Comparison of ENCODE assay signal across 1 cellular context in the genomic region with DNA sequence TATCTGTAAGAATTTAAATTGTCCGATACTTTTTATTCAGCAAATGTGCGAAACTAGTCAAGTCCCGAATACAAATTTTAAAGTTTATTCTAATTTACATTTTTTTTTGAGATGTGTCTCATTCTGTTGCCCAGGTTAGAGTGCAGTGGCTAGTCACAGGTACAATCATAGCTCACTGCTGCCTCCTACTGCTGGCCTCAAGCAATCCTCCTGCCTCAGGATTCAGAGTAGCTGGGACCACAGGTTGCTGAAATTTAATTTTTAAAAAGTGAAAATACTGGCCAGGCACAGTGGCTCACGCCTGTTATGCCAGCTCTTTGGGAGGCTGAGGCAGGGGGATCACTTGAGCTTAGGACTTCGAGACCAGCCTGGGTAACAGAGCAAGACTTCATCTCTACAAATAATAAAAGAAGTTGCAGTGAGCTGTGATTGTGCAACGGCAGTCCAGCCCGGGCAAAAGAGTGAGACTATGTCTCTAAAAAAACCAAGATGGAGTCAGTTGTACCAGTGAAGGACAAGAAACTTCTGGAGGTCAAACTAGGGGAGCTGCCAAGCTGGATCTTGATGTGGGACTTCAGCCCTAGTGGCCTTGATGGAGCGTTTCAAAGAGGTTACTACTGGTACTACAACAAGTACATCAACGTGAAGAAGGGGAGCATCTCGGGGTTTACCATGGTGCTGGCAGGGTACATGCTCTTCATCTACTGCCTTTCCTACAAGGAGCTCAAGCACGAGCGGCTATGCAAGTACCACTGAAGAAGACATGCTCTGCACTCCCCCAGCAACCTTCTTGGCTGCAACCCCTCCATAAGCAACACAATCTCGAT.
TF ChIP-seq lines count a peak whose summit lies in the region.

No MANE protein-coding gene starts in this region.

TF ChIP-seq in liver, 16 proteins besides CTCF, POLR2A, EP300 and RAD21 (continued from another document):
- no peak for TF ChIP-seq EGR1 (IDR thresholded peaks at IDR 0.05; ENCODE audit: low read depth in 2 of 2)
- no peak for TF ChIP-seq RXRA (IDR thresholded peaks at IDR 0.05)
- no peak for TF ChIP-seq HNF4A (conservative IDR thresholded peaks at IDR 0.05)
- TF ChIP-seq, protein P1, sequence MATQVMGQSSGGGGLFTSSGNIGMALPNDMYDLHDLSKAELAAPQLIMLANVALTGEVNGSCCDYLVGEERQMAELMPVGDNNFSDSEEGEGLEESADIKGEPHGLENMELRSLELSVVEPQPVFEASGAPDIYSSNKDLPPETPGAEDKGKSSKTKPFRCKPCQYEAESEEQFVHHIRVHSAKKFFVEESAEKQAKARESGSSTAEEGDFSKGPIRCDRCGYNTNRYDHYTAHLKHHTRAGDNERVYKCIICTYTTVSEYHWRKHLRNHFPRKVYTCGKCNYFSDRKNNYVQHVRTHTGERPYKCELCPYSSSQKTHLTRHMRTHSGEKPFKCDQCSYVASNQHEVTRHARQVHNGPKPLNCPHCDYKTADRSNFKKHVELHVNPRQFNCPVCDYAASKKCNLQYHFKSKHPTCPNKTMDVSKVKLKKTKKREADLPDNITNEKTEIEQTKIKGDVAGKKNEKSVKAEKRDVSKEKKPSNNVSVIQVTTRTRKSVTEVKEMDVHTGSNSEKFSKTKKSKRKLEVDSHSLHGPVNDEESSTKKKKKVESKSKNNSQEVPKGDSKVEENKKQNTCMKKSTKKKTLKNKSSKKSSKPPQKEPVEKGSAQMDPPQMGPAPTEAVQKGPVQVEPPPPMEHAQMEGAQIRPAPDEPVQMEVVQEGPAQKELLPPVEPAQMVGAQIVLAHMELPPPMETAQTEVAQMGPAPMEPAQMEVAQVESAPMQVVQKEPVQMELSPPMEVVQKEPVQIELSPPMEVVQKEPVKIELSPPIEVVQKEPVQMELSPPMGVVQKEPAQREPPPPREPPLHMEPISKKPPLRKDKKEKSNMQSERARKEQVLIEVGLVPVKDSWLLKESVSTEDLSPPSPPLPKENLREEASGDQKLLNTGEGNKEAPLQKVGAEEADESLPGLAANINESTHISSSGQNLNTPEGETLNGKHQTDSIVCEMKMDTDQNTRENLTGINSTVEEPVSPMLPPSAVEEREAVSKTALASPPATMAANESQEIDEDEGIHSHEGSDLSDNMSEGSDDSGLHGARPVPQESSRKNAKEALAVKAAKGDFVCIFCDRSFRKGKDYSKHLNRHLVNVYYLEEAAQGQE (IDR thresholded peaks at IDR 0.05) = no peak
- no peak for TF ChIP-seq NR2F2 (IDR thresholded peaks at IDR 0.05)
- TF ChIP-seq TAF1 (conservative IDR thresholded peaks at IDR 0.05) = no peak
